In genomic region chr7:93238748-93239147, GRCh38 we compare ENCODE assay signal across 2 cellular contexts.
TF ChIP-seq lines count a peak whose summit lies in the region.

No MANE protein-coding gene starts in this region.

TF ChIP-seq in GM23338, 12 proteins besides CTCF, POLR2A, EP300 and RAD21:
- TF ChIP-seq REST (IDR thresholded peaks at IDR 0.05; ENCODE audit: unreplicated experiment) (no peak), JUNB (IDR thresholded peaks at IDR 0.05; ENCODE audit: unreplicated experiment) (no peak), ZNF114 (CRISPR knock-in tag; IDR thresholded peaks at IDR 0.05) (no peak), EZH2 (IDR thresholded peaks at IDR 0.05; ENCODE audit: low read depth, unreplicated experiment) (no peak), EZH2phosphoT487 (IDR thresholded peaks at IDR 0.05; ENCODE audit: unreplicated experiment) (no peak), CREB1 (CRISPR knock-in tag; IDR thresholded peaks at IDR 0.05; ENCODE audit: low read depth) (no peak), ZNF331 (CRISPR knock-in tag; IDR thresholded peaks at IDR 0.05; ENCODE audit: low read depth) (no peak), POLR2AphosphoS5 (IDR thresholded peaks at IDR 0.05; ENCODE audit: low read depth) (no peak), NANOG (IDR thresholded peaks at IDR 0.05; ENCODE audit: borderline replicate concordance) (no peak), ETS1 (IDR thresholded peaks at IDR 0.05) (no peak), STAT1 (IDR thresholded peaks at IDR 0.05; ENCODE audit: unreplicated experiment) (no peak)
- TF ChIP-seq, protein P1, sequence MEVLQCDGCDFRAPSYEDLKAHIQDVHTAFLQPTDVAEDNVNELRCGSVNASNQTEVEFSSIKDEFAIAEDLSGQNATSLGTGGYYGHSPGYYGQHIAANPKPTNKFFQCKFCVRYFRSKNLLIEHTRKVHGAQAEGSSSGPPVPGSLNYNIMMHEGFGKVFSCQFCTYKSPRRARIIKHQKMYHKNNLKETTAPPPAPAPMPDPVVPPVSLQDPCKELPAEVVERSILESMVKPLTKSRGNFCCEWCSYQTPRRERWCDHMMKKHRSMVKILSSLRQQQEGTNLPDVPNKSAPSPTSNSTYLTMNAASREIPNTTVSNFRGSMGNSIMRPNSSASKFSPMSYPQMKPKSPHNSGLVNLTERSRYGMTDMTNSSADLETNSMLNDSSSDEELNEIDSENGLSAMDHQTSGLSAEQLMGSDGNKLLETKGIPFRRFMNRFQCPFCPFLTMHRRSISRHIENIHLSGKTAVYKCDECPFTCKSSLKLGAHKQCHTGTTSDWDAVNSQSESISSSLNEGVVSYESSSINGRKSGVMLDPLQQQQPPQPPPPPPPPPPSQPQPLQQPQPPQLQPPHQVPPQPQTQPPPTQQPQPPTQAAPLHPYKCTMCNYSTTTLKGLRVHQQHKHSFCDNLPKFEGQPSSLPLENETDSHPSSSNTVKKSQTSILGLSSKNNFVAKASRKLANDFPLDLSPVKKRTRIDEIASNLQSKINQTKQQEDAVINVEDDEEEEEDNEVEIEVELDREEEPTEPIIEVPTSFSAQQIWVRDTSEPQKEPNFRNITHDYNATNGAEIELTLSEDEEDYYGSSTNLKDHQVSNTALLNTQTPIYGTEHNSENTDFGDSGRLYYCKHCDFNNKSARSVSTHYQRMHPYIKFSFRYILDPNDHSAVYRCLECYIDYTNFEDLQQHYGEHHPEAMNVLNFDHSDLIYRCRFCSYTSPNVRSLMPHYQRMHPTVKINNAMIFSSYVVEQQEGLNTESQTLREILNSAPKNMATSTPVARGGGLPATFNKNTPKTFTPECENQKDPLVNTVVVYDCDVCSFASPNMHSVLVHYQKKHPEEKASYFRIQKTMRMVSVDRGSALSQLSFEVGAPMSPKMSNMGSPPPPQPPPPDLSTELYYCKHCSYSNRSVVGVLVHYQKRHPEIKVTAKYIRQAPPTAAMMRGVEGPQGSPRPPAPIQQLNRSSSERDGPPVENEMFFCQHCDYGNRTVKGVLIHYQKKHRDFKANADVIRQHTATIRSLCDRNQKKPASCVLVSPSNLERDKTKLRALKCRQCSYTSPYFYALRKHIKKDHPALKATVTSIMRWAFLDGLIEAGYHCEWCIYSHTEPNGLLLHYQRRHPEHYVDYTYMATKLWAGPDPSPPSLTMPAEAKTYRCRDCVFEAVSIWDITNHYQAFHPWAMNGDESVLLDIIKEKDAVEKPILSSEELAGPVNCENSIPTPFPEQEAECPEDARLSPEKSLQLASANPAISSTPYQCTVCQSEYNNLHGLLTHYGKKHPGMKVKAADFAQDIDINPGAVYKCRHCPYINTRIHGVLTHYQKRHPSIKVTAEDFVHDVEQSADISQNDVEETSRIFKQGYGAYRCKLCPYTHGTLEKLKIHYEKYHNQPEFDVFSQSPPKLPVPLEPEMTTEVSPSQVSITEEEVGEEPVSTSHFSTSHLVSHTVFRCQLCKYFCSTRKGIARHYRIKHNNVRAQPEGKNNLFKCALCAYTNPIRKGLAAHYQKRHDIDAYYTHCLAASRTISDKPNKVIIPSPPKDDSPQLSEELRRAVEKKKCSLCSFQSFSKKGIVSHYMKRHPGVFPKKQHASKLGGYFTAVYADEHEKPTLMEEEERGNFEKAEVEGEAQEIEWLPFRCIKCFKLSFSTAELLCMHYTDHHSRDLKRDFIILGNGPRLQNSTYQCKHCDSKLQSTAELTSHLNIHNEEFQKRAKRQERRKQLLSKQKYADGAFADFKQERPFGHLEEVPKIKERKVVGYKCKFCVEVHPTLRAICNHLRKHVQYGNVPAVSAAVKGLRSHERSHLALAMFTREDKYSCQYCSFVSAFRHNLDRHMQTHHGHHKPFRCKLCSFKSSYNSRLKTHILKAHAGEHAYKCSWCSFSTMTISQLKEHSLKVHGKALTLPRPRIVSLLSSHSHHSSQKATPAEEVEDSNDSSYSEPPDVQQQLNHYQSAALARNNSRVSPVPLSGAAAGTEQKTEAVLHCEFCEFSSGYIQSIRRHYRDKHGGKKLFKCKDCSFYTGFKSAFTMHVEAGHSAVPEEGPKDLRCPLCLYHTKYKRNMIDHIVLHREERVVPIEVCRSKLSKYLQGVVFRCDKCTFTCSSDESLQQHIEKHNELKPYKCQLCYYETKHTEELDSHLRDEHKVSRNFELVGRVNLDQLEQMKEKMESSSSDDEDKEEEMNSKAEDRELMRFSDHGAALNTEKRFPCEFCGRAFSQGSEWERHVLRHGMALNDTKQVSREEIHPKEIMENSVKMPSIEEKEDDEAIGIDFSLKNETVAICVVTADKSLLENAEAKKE (CRISPR knock-in tag; IDR thresholded peaks at IDR 0.05), result no peak
TF ChIP-seq in GM23338: peak in this region for 0.

TF ChIP-seq in GM12878, 131 proteins besides CTCF, POLR2A, EP300 and RAD21:
- TF ChIP-seq PAX5 (IDR thresholded peaks at IDR 0.05; ENCODE audit: borderline replicate concordance, low read depth, low read length), result no peak
- TF ChIP-seq RUNX3 (IDR thresholded peaks at IDR 0.05; ENCODE audit: low read length), result peak; percentile 57
- no peak for TF ChIP-seq BCL3 (IDR thresholded peaks at IDR 0.05; ENCODE audit: borderline replicate concordance, insufficient read depth, low read depth, low read length, poor library complexity, severe bottlenecking)
- no peak for TF ChIP-seq CEBPB (IDR thresholded peaks at IDR 0.05; ENCODE audit: borderline replicate concordance in 1 of 2, low read depth in 2 of 2, low read length in 2 of 2)
- TF ChIP-seq ZBED1 (IDR thresholded peaks at IDR 0.05; ENCODE audit: borderline replicate concordance), result no peak
- TF ChIP-seq, protein P2, sequence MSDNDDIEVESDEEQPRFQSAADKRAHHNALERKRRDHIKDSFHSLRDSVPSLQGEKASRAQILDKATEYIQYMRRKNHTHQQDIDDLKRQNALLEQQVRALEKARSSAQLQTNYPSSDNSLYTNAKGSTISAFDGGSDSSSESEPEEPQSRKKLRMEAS (IDR thresholded peaks at IDR 0.05; ENCODE audit: low read depth, low read length), result no peak
- no peak for TF ChIP-seq BHLHE40 (IDR thresholded peaks at IDR 0.05; ENCODE audit: borderline replicate concordance in 1 of 2, low read depth in 2 of 2, low read length in 1 of 2)
- TF ChIP-seq WRNIP1 (IDR thresholded peaks at IDR 0.05; ENCODE audit: borderline replicate concordance, low read depth, low read length), result no peak
- no peak for TF ChIP-seq CBFB (IDR thresholded peaks at IDR 0.05; ENCODE audit: low read depth)
- TF ChIP-seq ZBTB4 (CRISPR knock-in tag; IDR thresholded peaks at IDR 0.05), result no peak
- TF ChIP-seq NFIC (IDR thresholded peaks at IDR 0.05; ENCODE audit: low read depth, low read length), result peak; percentile 29; the same call in 1 of the 2 replicates
- 0 out of 2 replicates have a peak, but pooled peaks have one; percentile 20 for TF ChIP-seq JUNB (IDR thresholded peaks at IDR 0.05)
- TF ChIP-seq, protein P3, sequence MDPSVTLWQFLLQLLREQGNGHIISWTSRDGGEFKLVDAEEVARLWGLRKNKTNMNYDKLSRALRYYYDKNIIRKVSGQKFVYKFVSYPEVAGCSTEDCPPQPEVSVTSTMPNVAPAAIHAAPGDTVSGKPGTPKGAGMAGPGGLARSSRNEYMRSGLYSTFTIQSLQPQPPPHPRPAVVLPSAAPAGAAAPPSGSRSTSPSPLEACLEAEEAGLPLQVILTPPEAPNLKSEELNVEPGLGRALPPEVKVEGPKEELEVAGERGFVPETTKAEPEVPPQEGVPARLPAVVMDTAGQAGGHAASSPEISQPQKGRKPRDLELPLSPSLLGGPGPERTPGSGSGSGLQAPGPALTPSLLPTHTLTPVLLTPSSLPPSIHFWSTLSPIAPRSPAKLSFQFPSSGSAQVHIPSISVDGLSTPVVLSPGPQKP (IDR thresholded peaks at IDR 0.05; ENCODE audit: low read depth, low read length), result no peak
- no peak for TF ChIP-seq NR2C2 (IDR thresholded peaks at IDR 0.05; ENCODE audit: borderline replicate concordance, control insufficient read depth, insufficient read length, low read depth)
